ENCODE assay signal across 8 cellular contexts in the genomic region with DNA sequence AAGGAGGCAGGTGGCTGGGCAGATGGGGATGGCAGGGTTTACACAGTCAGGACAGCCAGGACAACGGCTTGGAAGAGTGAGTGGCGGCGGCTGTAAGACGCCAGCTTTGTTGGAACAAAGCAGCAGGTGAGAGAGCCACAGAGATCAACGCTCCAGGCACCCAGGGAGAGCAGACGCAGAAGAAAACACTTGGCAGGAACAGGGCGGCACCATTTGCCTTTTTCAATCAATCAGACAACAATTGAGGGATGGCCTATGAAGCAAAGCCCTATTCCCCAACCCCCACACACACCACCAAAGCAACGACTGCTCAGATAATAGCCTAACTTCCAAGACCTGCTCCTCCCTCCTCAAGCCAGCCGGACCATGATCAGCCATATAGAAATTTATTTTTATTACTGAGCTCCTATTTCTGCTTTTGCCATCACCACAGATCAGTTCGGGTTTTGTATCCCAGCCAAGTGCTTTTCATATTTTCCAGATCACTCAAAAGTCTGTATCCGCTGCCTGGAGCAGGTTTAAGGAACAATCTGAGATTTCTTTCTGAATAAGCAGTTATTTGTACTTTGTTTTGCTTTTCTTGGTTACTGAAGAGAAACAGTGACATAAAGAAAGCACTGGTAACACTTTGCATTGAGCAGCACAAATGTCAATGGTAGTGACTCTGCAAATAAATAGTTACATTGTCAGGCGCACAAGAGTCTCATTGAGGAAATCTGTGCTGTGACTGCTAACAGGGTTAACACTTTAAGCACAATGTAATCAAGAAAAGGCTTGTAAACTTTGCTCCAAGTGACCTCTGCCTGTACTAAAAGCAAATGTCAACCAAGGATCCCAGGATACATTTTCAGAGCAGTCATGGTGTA.
A peak's percentile ranks its signal among the peaks of the same experiment; 100 is the strongest.
DNase-seq lines count a peak whose midpoint lies in the region; ATAC-seq and FAIRE-seq lines count a peak whose summit lies in the region.

No MANE protein-coding gene starts in this region.

- no peaks in the 10 kb centered on the region for H3K27me3 ChIP-seq in skeletal muscle tissue (ENCODE audit: control insufficient read depth in 3 of 3, insufficient read depth in 3 of 3, low read length in 3 of 3)

- H3K4me1 Mint-ChIP-seq in activated CD8-positive, alpha-beta T cell treated with anti-CD3 and anti-CD28 coated beads, Interleukin-2, amount 10 ng/mL, durations not matched to agents 7 days and 5 days (ENCODE audit: low read depth), result peaks cover 4% of the 10 kb centered on the region

- peaks cover 8% of the 10 kb centered on the region for H3K27me3 Mint-ChIP-seq in activated CD8-positive, alpha-beta T cell treated with anti-CD3 and anti-CD28 coated beads, Interleukin-2, amount 10 ng/mL, durations not matched to agents 7 days and 5 days (ENCODE audit: low read depth)

- peaks cover 8 to 14% (median 8%) of the 10 kb centered on the region in 3 donors for H3K4me1 ChIP-seq in skeletal muscle tissue (ENCODE audit: control insufficient read depth in 3 of 3, insufficient read depth in 3 of 3, low read length in 3 of 3)

- peak overlapping the region; percentile 1 to 71 (median 8) for H3K9ac ChIP-seq in skeletal muscle tissue (ENCODE audit: low read depth in 1 of 3, low read length in 3 of 3)

- no peaks in the 10 kb centered on the region for H3K36me3 Mint-ChIP-seq in activated CD8-positive, alpha-beta T cell treated with anti-CD3 and anti-CD28 coated beads, Interleukin-2, amount 10 ng/mL, durations not matched to agents 7 days and 5 days (ENCODE audit: low read depth)

- H3K9me3 Mint-ChIP-seq in activated CD8-positive, alpha-beta T cell treated with anti-CD3 and anti-CD28 coated beads, Interleukin-2, amount 10 ng/mL, durations not matched to agents 7 days and 5 days (ENCODE audit: insufficient read depth), result no peaks in the 10 kb centered on the region

- peak overlapping the region; percentile 70 for H3K27ac ChIP-seq in skeletal muscle tissue (ENCODE audit: low read depth, low read length)

- no peak for FAIRE-seq in GM19239 (lab: Jason Lieb, UNC)

- DNase-seq in HT-29 (ENCODE audit: low spot score) (peak; percentile 33), SHP77 (lab: John Stamatoyannopoulos, UW) (peak; percentile 87 to 90), head of caudate nucleus (peak in 28 of 42 donors; percentile 12 to 73 (median 37)), GM19239 (ENCODE audit: insufficient read length, low spot score) (no peak), NOMO-1 (lab: John Stamatoyannopoulos, UW; ENCODE audit: unreplicated experiment in 2 of 2) (no peak)
- DNase-seq in stimulated activated CD4-positive, alpha-beta T cell treated with anti-CD3 and anti-CD28 coated beads, Interleukin-1b, Interleukin-23, amount 100 ng/mL, for 48 hours, result no peak
- no peak for DNase-seq in activated CD8-positive, alpha-beta T cell treated with anti-CD3 and anti-CD28 coated beads, Interleukin-2, amount 10 ng/mL, durations not matched to agents 7 days and 5 days

- CTCF ChIA-PET in activated CD8-positive, alpha-beta T cell treated with anti-CD3 and anti-CD28 coated beads, Interleukin-2, amount 10 ng/mL, durations not matched to agents 7 days and 5 days (lab: Charles Lee), result interaction anchor here (0.7 to 1.0 kb wide), 2 partner anchors 170 to 251 kb away, joined by 3 read pairs; no protein-coding TSS in a partner anchor

- intact Hi-C loops in head of caudate nucleus (cut with DNase I), result loop anchor here (5.0 to 10.0 kb wide), 2 partner anchors 76 to 157 kb away; no protein-coding TSS in a partner anchor

- H3K4me3 Mint-ChIP-seq in activated CD8-positive, alpha-beta T cell treated with anti-CD3 and anti-CD28 coated beads, Interleukin-2, amount 10 ng/mL, durations not matched to agents 7 days and 5 days, result no peak overlapping the region

- H3K4me3 ChIP-seq in skeletal muscle tissue (ENCODE audit: low read length in 3 of 3), result peak overlapping the region in 2 of 3 donors; percentile 34 to 52

- POLR2A ChIA-PET in activated CD8-positive, alpha-beta T cell treated with anti-CD3 and anti-CD28 coated beads, Interleukin-2, amount 10 ng/mL, durations not matched to agents 7 days and 5 days (lab: Charles Lee), result no interaction called here

- no peaks in the 10 kb centered on the region for H3K36me3 ChIP-seq in skeletal muscle tissue (ENCODE audit: control insufficient read depth in 3 of 3, insufficient read depth in 3 of 3, low read length in 3 of 3)

- no peak overlapping the region for H3K27ac Mint-ChIP-seq in activated CD8-positive, alpha-beta T cell treated with anti-CD3 and anti-CD28 coated beads, Interleukin-2, amount 10 ng/mL, durations not matched to agents 7 days and 5 days

- no peak for ATAC-seq in activated CD8-positive, alpha-beta T cell treated with anti-CD3 and anti-CD28 coated beads, Interleukin-2, amount 10 ng/mL, durations not matched to agents 7 days and 5 days

- no peaks in the 10 kb centered on the region for H3K9me3 ChIP-seq in skeletal muscle tissue (ENCODE audit: control insufficient read depth in 3 of 3, low read length in 3 of 3)

Comparison
In these comparisons a context has a peak if more than half of its experiments do, and no peak if none do; other contexts are left out.
1. DNase-seq: peak in HT-29 (single experiment), SHP77 (2 of 2) and head of caudate nucleus (28 of 42); none in stimulated activated CD4-positive, alpha-beta T cell treated with anti-CD3 and anti-CD28 coated beads, Interleukin-1b, Interleukin-23, amount 100 ng/mL, for 48 hours (single experiment), activated CD8-positive, alpha-beta T cell treated with anti-CD3 and anti-CD28 coated beads, Interleukin-2, amount 10 ng/mL, durations not matched to agents 7 days and 5 days (single experiment), GM19239 (single experiment) and NOMO-1 (0 of 2).